17 cellular contexts compared by ENCODE assay signal in the genomic region with DNA sequence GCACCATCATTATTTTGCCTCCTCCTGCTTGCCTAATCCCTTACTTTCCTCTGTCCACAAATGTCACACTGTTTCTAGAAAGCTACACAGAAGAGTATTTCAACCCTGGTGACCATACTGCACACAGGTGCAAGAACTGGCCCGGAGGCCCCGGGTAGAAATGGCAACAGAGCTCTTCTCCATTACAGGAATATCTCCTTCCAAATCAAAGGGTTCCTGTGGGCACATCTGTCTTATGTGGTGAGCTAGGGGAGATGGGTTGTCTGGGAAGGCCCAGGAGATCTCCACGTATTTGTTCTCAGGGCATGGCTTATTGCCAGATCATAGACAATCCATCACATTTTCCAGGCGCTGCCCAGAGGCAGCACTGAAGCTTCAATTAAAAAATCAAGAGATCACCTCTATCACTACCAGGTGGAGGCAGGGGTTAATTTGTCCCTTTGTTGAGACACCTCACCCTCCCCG. TPM values are rescaled to one million over a fixed set of nuclear protein-coding genes. Genes with fewer than 3 reads are reported as not detected.
DNase-seq lines count a peak whose midpoint lies in the region; ATAC-seq, FAIRE-seq and TF ChIP-seq lines count a peak whose summit lies in the region.
"Had no signal": no experiment of that assay in that cellular context is flagged by ENCODE, and none has a peak within 500 bp of the region (broad histone marks: within the 10 kb centered on the region; RNA-seq: fewer than 3 reads in every experiment).

No MANE protein-coding gene starts in this region.

- no peak overlapping the region for H2BK5ac ChIP-seq in H1 (ENCODE audit: low read depth, low read length)

- no peaks in the 10 kb centered on the region for H3K79me2 ChIP-seq in H1 (ENCODE audit: control insufficient read depth in 1 of 2, insufficient read depth in 2 of 2, low read length in 2 of 2)

- no peak for TF ChIP-seq CTCF in H1 (IDR thresholded peaks at IDR 0.05; ENCODE audit: control extremely low read depth in 1 of 3, insufficient read depth in 1 of 3, low read depth in 1 of 3, low read length in 3 of 3)
- no peak for TF ChIP-seq CTCF in neural crest cell (conservative IDR thresholded peaks at IDR 0.05)

- H3K9me3 ChIP-seq in H1 (ENCODE audit: insufficient read depth in 2 of 2, low read depth in 1 of 2, low read length in 1 of 2) = peaks cover 0 to 3% of the 10 kb centered on the region in 2 experiments; a peak in 1 of 4 replicates
- H3K9me3 ChIP-seq: ovary had no signal

- TF ChIP-seq RAD21 in H1 (IDR thresholded peaks at IDR 0.05 in 1 of 2, conservative IDR thresholded peaks at IDR 0.05 in 1 of 2; ENCODE audit: low read depth in 2 of 2, low read length in 2 of 2) = no peak

- no peaks in the 10 kb centered on the region for H3K36me3 Mint-ChIP-seq in neural crest cell (ENCODE audit: low read depth)
- H3K36me3 Mint-ChIP-seq: CD8-positive, alpha-beta memory T cell had no signal

- H3K18ac ChIP-seq in H1 (ENCODE audit: extremely low read depth, low read length) = no peak overlapping the region

- FAIRE-seq in H1 (lab: Jason Lieb, UNC) = no peak
- FAIRE-seq: bronchial epithelial cell had no signal

- H3K36me3 ChIP-seq in H1 (ENCODE audit: control insufficient read depth in 2 of 4, insufficient read depth in 4 of 4, low read length in 3 of 4) (peaks cover 0 to 10% (median 0%) of the 10 kb centered on the region in 4 experiments; a peak in 1 of 8 replicates), urinary bladder (ENCODE audit: insufficient read depth) (no peaks in the 10 kb centered on the region)
- H3K36me3 ChIP-seq: ovary had no signal

- WGBS in H1 (ENCODE audit: extremely low coverage in 1 of 2, insufficient coverage in 1 of 2, insufficient read length in 1 of 2, insufficient replicate concordance in 2 of 2, low coverage in 1 of 2, low lambda C conversion rate in 2 of 2, missing lambda C conversion rate in 1 of 2), 2 experiments = 50% methylated on average over 5 of the region's 5 CpGs; no CpG with 5 or more reads in 1 of the 2 experiments
- 43% methylated on average over 5 of the region's 5 CpGs for WGBS in urinary bladder

- POLR2A ChIA-PET in H1 (lab: Charles Lee; ENCODE audit: partially characterized antibody) = no interaction called here

- H3K4me1 Mint-ChIP-seq in neural crest cell = peaks cover 5% of the 10 kb centered on the region

- no peak overlapping the region for H2BK12ac ChIP-seq in H1 (ENCODE audit: low read depth, low read length)

- H3K4me1 ChIP-seq in H1 (replicated peaks in 1 of 4; ENCODE audit: control insufficient read depth in 3 of 4, insufficient read depth in 4 of 4, low read length in 3 of 4) = peaks cover 0 to 21% (median 15%) of the 10 kb centered on the region in 4 experiments; a peak in 5 of 7 replicates
- peaks cover 1% of the 10 kb centered on the region for H3K4me1 ChIP-seq in urinary bladder (ENCODE audit: insufficient read depth)

- H3K27me3 Mint-ChIP-seq in neural crest cell (ENCODE audit: low read depth) = peaks cover 99% of the 10 kb centered on the region

- H2BK15ac ChIP-seq in H1 (ENCODE audit: low read length) = no peak overlapping the region

- no peak overlapping the region for H3K9ac ChIP-seq in H1 (replicated peaks in 1 of 4; ENCODE audit: extremely low read depth in 1 of 4, low read depth in 3 of 4, low read length in 3 of 4)

- no peak for TF ChIP-seq POLR2A in H1 (IDR thresholded peaks at IDR 0.05; ENCODE audit: control extremely low read depth in 1 of 2, low read depth in 2 of 2, low read length in 2 of 2)

- no peak overlapping the region for H3K27ac Mint-ChIP-seq in neural crest cell (ENCODE audit: unreplicated experiment)

- peaks cover 94 to 100% (median 98%) of the 10 kb centered on the region in 4 experiments for H3K27me3 ChIP-seq in H1 (replicated peaks in 1 of 4; ENCODE audit: control insufficient read depth in 3 of 4, extremely low read depth in 1 of 4, insufficient read depth in 3 of 4, low read length in 3 of 4)

- H3K4me3 ChIP-seq in H1 (ENCODE audit: extremely low read depth in 1 of 4, insufficient read depth in 2 of 4, low read depth in 3 of 4, low read length in 4 of 4) = no peak overlapping the region
- H3K4me3 ChIP-seq in urinary bladder (ENCODE audit: low read depth, low read length) = peak overlapping the region; percentile 6
- H3K4me3 ChIP-seq: ovary had no signal

- H3K23me2 ChIP-seq in H1 (ENCODE audit: low read depth, low read length) = no peaks in the 10 kb centered on the region

- no peak overlapping the region for H4K8ac ChIP-seq in H1 (ENCODE audit: extremely low read depth, insufficient read depth, low read length)

- no peak overlapping the region for H2AFZ ChIP-seq in H1 (ENCODE audit: low read length)

- H4K5ac ChIP-seq in H1 (ENCODE audit: insufficient read length, low read depth, low read length) = no peak overlapping the region

- H3K27ac ChIP-seq in H1 (ENCODE audit: low read depth, low read length) = no peak overlapping the region
- peak overlapping the region; percentile 95 for H3K27ac ChIP-seq in urinary bladder (ENCODE audit: low read depth)
- H3K27ac ChIP-seq: ovary had no signal

- no peak overlapping the region for H2BK120ac ChIP-seq in H1 (replicated peaks; ENCODE audit: low read depth, low read length)

- H3K4me3 Mint-ChIP-seq in neural crest cell = peak overlapping the region; percentile 6

- no peak overlapping the region for H3K4ac ChIP-seq in H1 (replicated peaks; ENCODE audit: insufficient read length, low read depth, low read length)

- no peak overlapping the region for H3K4me2 ChIP-seq in H1 (ENCODE audit: insufficient read depth in 1 of 2, low read depth in 2 of 2, low read length in 2 of 2)

- no peak overlapping the region for H4K91ac ChIP-seq in H1 (replicated peaks; ENCODE audit: insufficient read length, low read length)

- no peak overlapping the region for H2BK20ac ChIP-seq in H1 (ENCODE audit: low read length)

- H3K79me1 ChIP-seq in H1 (ENCODE audit: low read depth, low read length) = no peaks in the 10 kb centered on the region

- peaks cover 30 to 59% of the 10 kb centered on the region in 2 experiments for H4K20me1 ChIP-seq in H1 (replicated peaks in 1 of 2; ENCODE audit: control insufficient read depth in 1 of 2, insufficient read depth in 2 of 2, low read length in 2 of 2)

- no peak overlapping the region for H3K14ac ChIP-seq in H1 (ENCODE audit: insufficient read length)

- no peaks in the 10 kb centered on the region for H3K9me3 Mint-ChIP-seq in neural crest cell

- CTCF ChIA-PET in H1 (lab: Charles Lee; ENCODE audit: partially characterized antibody) = interaction anchor here (0.8 to 9.1 kb wide), 10 partner anchors 9 to 830 kb away, joined by 3 to 64 read pairs (median 4); partner anchors contain the start of genes HOXA13 and HOXA5

- H2AK5ac ChIP-seq in H1 (ENCODE audit: low read depth, low read length) = no peak overlapping the region

- no peak overlapping the region for H3K56ac ChIP-seq in H1 (replicated peaks; ENCODE audit: insufficient read length, low read depth, low read length)

- peak; percentile 47 for DNase-seq in activated effector memory CD4-positive, alpha-beta T cell treated with anti-CD3 and anti-CD28 coated beads, Interleukin-2, amount 50 U/mL, for 16 hours
- DNase-seq in activated effector memory CD4-positive, alpha-beta T cell treated with Interleukin-2 at 50 U/mL for 16 hours = no peak
- DNase-seq in H1 (ENCODE audit: low read depth in 1 of 2, low spot score in 2 of 2) = peak in 1 of 2 experiments; percentile 22
- DNase-seq in neural crest cell (ENCODE audit: low read depth, low spot score) = no peak
- no peak for DNase-seq in NCI-H82 treated with DMSO at 0.1 percent for 48 hours (lab: John Stamatoyannopoulos, UW; ENCODE audit: unreplicated experiment)
- DNase-seq: hypothalamus; NCI-H1092 treated with DMSO at 0.1 percent for 48 hours; stimulated activated naive CD4-positive, alpha-beta T cell had no signal

- TF ChIP-seq EP300 in H1 (IDR thresholded peaks at IDR 0.05; ENCODE audit: borderline replicate concordance in 1 of 2, low read depth in 2 of 2, low read length in 2 of 2) = no peak

- ATAC-seq in GM18868 (IDR thresholded peaks at IDR 0.05; ENCODE audit: unreplicated experiment) = no peak
- ATAC-seq in GM21576 (IDR thresholded peaks at IDR 0.05; ENCODE audit: unreplicated experiment) = no peak

- H3K23ac ChIP-seq in H1 (ENCODE audit: insufficient read length) = no peak overlapping the region

RNA-seq across cellular contexts. Expression of gene HOXA11, which starts 5.3 kb away (rescaled TPM):
- total RNA-seq in H1 (2021; fragmentation: NEBNext Ultra II Directional; extraction: Animal tissue kit (Norgen Biotek cat#: 25700)) = not detected in 2 replicates
- polyA plus RNA-seq in H1 (2011; rRNA removed) (not detected in 2 replicates), urinary bladder (39.1 TPM)
- not detected for polyA plus RNA-seq in H1 (2011; cell fraction: cytosol; rRNA removed)
- polyA plus RNA-seq in H1 (2011; cell fraction: nucleus; rRNA removed) = not detected
- polyA plus RNA-seq in H1 (2012, experiment 1 of 2) = not detected in 4 replicates
- polyA plus RNA-seq in H1 (2012, experiment 2 of 2) = not detected
- not detected for polyA plus RNA-seq in H1 (2013, experiment 1 of 2)
- polyA plus RNA-seq in H1 (2013, experiment 2 of 2) = not detected
- not detected in 2 replicates for polyA minus RNA-seq in H1 (2011; rRNA and poly(A)+ RNA removed)
- polyA minus RNA-seq in H1 (2011; cell fraction: cytosol; rRNA and poly(A)+ RNA removed) = not detected
- polyA minus RNA-seq in H1 (2011; cell fraction: nucleus; rRNA and poly(A)+ RNA removed) = not detected
- total RNA-seq in neural crest cell (not detected in 2 replicates), urinary bladder (9.3 TPM)
- total RNA-seq: bronchial epithelial cell; CD8-positive, alpha-beta memory T cell; fibroblast of lung; T-helper 1 cell treated with Interleukin-12 subunit alpha and Interleukin-12 subunit beta and Interleukin-4 antibody, amounts not matched to agents 30 ng/mL and 1 ng/mL, for 36 hours had no signal
- polyA plus RNA-seq: CD8-positive, alpha-beta memory T cell had no signal

RNA-seq across cellular contexts. Expression of gene HOXA13, which starts 9.6 kb away (rescaled TPM):
- not detected in 2 replicates for total RNA-seq in H1 (2021; fragmentation: NEBNext Ultra II Directional; extraction: Animal tissue kit (Norgen Biotek cat#: 25700))
- not detected in 2 replicates for polyA plus RNA-seq in H1 (2011; rRNA removed)
- polyA plus RNA-seq in H1 (2011; cell fraction: cytosol; rRNA removed) = not detected
- polyA plus RNA-seq in H1 (2011; cell fraction: nucleus; rRNA removed) = not detected
- polyA plus RNA-seq in H1 (2012, experiment 1 of 2) = 0.07 TPM in 1 of 4 replicates, not detected in the others
- not detected for polyA plus RNA-seq in H1 (2012, experiment 2 of 2)
- not detected for polyA plus RNA-seq in H1 (2013, experiment 1 of 2)
- not detected for polyA plus RNA-seq in H1 (2013, experiment 2 of 2)
- not detected in 2 replicates for polyA minus RNA-seq in H1 (2011; rRNA and poly(A)+ RNA removed)
- polyA minus RNA-seq in H1 (2011; cell fraction: cytosol; rRNA and poly(A)+ RNA removed) = not detected
- not detected for polyA minus RNA-seq in H1 (2011; cell fraction: nucleus; rRNA and poly(A)+ RNA removed)
- not detected in 2 replicates for total RNA-seq in neural crest cell
- 43.2 TPM for total RNA-seq in urinary bladder
- polyA plus RNA-seq in urinary bladder = 24.4 TPM
- total RNA-seq: CD8-positive, alpha-beta memory T cell; fibroblast of lung; ovary; T-helper 1 cell treated with Interleukin-12 subunit alpha and Interleukin-12 subunit beta and Interleukin-4 antibody, amounts not matched to agents 30 ng/mL and 1 ng/mL, for 36 hours had no signal
- polyA plus RNA-seq: AG04450; CD8-positive, alpha-beta memory T cell; fibroblast of lung had no signal

RNA-seq across cellular contexts. Expression of gene HOXA10, which starts 16.2 kb away (rescaled TPM):
- not detected in 2 replicates for total RNA-seq in H1 (2021; fragmentation: NEBNext Ultra II Directional; extraction: Animal tissue kit (Norgen Biotek cat#: 25700))
- polyA plus RNA-seq in H1 (2011; rRNA removed) (not detected in 2 replicates), urinary bladder (44.9 TPM)
- polyA plus RNA-seq in H1 (2011; cell fraction: cytosol; rRNA removed) = not detected
- polyA plus RNA-seq in H1 (2011; cell fraction: nucleus; rRNA removed) = not detected
- not detected in 4 replicates for polyA plus RNA-seq in H1 (2012, experiment 1 of 2)
- not detected for polyA plus RNA-seq in H1 (2012, experiment 2 of 2)
- polyA plus RNA-seq in H1 (2013, experiment 1 of 2) = not detected
- polyA plus RNA-seq in H1 (2013, experiment 2 of 2) = not detected
- not detected in 2 replicates for polyA minus RNA-seq in H1 (2011; rRNA and poly(A)+ RNA removed)
- polyA minus RNA-seq in H1 (2011; cell fraction: cytosol; rRNA and poly(A)+ RNA removed) = not detected
- not detected for polyA minus RNA-seq in H1 (2011; cell fraction: nucleus; rRNA and poly(A)+ RNA removed)
- total RNA-seq in neural crest cell (0.35 TPM in 1 of 2 replicates, not detected in the other), urinary bladder (23.2 TPM)
- total RNA-seq: bronchial epithelial cell; CD8-positive, alpha-beta memory T cell; T-helper 1 cell treated with Interleukin-12 subunit alpha and Interleukin-12 subunit beta and Interleukin-4 antibody, amounts not matched to agents 30 ng/mL and 1 ng/mL, for 36 hours had no signal

RNA-seq across cellular contexts. Expression of gene HOXA9, which starts 25.0 kb away (rescaled TPM):
- not detected in 2 replicates for total RNA-seq in H1 (2021; fragmentation: NEBNext Ultra II Directional; extraction: Animal tissue kit (Norgen Biotek cat#: 25700))
- polyA plus RNA-seq in H1 (2011; rRNA removed) = not detected in 2 replicates
- not detected for polyA plus RNA-seq in H1 (2011; cell fraction: cytosol; rRNA removed)
- not detected for polyA plus RNA-seq in H1 (2011; cell fraction: nucleus; rRNA removed)
- not detected in 4 replicates for polyA plus RNA-seq in H1 (2012, experiment 1 of 2)
- polyA plus RNA-seq in H1 (2012, experiment 2 of 2) = not detected
- not detected for polyA plus RNA-seq in H1 (2013, experiment 1 of 2)
- polyA plus RNA-seq in H1 (2013, experiment 2 of 2) = not detected
- not detected in 2 replicates for polyA minus RNA-seq in H1 (2011; rRNA and poly(A)+ RNA removed)
- polyA minus RNA-seq in H1 (2011; cell fraction: cytosol; rRNA and poly(A)+ RNA removed) = not detected
- polyA minus RNA-seq in H1 (2011; cell fraction: nucleus; rRNA and poly(A)+ RNA removed) = not detected
- total RNA-seq in neural crest cell = 9.0 and 10.0 TPM in 2 replicates
- total RNA-seq in urinary bladder = 19.8 TPM
- polyA plus RNA-seq in urinary bladder = 20.5 TPM
- total RNA-seq: bronchial epithelial cell; CD8-positive, alpha-beta memory T cell; fibroblast of lung; T-helper 1 cell treated with Interleukin-12 subunit alpha and Interleukin-12 subunit beta and Interleukin-4 antibody, amounts not matched to agents 30 ng/mL and 1 ng/mL, for 36 hours had no signal
- polyA plus RNA-seq: CD8-positive, alpha-beta memory T cell had no signal

RNA-seq across cellular contexts. Expression of gene HOXA7, which starts 33.8 kb away (rescaled TPM):
- not detected in 2 replicates for total RNA-seq in H1 (2021; fragmentation: NEBNext Ultra II Directional; extraction: Animal tissue kit (Norgen Biotek cat#: 25700))
- polyA plus RNA-seq in H1 (2011; rRNA removed) = 0.03 TPM in 1 of 2 replicates, not detected in the other
- not detected for polyA plus RNA-seq in H1 (2011; cell fraction: cytosol; rRNA removed)
- polyA plus RNA-seq in H1 (2011; cell fraction: nucleus; rRNA removed) = not detected
- polyA plus RNA-seq in H1 (2012, experiment 1 of 2) = not detected in 4 replicates
- polyA plus RNA-seq in H1 (2012, experiment 2 of 2) = not detected
- 0.02 TPM for polyA plus RNA-seq in H1 (2013, experiment 1 of 2)
- polyA plus RNA-seq in H1 (2013, experiment 2 of 2) = 0.02 TPM
- not detected in 2 replicates for polyA minus RNA-seq in H1 (2011; rRNA and poly(A)+ RNA removed)
- polyA minus RNA-seq in H1 (2011; cell fraction: cytosol; rRNA and poly(A)+ RNA removed) = not detected
- not detected for polyA minus RNA-seq in H1 (2011; cell fraction: nucleus; rRNA and poly(A)+ RNA removed)
- total RNA-seq in neural crest cell = 7.1 and 8.8 TPM in 2 replicates
- 3.7 TPM for total RNA-seq in urinary bladder
- 14.2 TPM for polyA plus RNA-seq in urinary bladder
- total RNA-seq: bronchial epithelial cell; CD8-positive, alpha-beta memory T cell; T-helper 1 cell treated with Interleukin-12 subunit alpha and Interleukin-12 subunit beta and Interleukin-4 antibody, amounts not matched to agents 30 ng/mL and 1 ng/mL, for 36 hours had no signal
- polyA plus RNA-seq: CD8-positive, alpha-beta memory T cell had no signal

Comparison
In these comparisons a context has a peak if more than half of its experiments do, and no peak if none do; other contexts are left out.
1. RNA of gene HOXA11, which starts 5.3 kb away (total RNA-seq): 9.3 TPM in urinary bladder (single experiment); not detected in H1 and not detected in neural crest cell; every median in the first group is over 10 times any median in the second.
2. RNA of gene HOXA13, which starts 9.6 kb away (total RNA-seq): 43.2 TPM in urinary bladder (single experiment); not detected in H1 and not detected in neural crest cell; every median in the first group is over 10 times any median in the second.
3. RNA of gene HOXA10, which starts 16.2 kb away (total RNA-seq): 23.2 TPM in urinary bladder (single experiment); 0.35 TPM in neural crest cell and not detected in H1; every median in the first group is over 10 times any median in the second.